ENCODE assay signal across 2 cellular contexts in the genomic region with DNA sequence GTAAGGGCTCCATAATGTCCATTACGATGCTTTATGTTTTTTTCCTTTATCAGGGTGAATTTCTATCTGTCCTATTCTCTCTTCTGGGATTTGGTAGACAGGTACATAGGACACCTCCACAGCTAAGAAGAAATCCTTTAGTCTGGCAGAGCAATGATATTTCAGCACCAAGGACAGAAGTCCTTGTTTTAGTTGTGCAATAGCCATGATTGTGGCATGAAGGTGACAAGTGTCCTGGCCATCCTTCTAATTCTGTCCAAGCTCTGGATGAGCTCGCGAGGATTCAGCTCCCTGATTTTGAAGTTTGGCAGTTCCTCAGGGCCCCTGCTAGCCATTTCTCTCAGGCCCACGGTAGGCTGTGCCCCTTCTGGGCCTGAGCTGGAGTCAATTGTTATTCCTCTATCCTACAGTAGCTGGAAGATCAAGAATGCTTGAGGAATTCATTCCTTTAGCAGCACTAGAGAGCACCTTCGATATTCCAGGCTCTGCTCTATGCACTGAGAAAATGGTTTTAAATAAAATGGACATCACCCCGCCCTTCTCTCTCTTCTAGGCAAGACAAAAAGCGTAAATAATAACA.
A peak's percentile ranks its signal among the peaks of the same experiment; 100 is the strongest.
TF ChIP-seq lines count a peak whose summit lies in the region.

No MANE protein-coding gene starts in this region.

TF ChIP-seq in HEK293, 187 proteins besides CTCF, POLR2A, EP300 and RAD21 (continued from another document):
- TF ChIP-seq HOXD13 (CRISPR knock-in tag; IDR thresholded peaks at IDR 0.05; ENCODE audit: borderline replicate concordance) (no peak), ZBTB11 (tag by site-specific recombination; conservative IDR thresholded peaks at IDR 0.05; ENCODE audit: low read depth) (no peak)
- TF ChIP-seq, protein P1, sequence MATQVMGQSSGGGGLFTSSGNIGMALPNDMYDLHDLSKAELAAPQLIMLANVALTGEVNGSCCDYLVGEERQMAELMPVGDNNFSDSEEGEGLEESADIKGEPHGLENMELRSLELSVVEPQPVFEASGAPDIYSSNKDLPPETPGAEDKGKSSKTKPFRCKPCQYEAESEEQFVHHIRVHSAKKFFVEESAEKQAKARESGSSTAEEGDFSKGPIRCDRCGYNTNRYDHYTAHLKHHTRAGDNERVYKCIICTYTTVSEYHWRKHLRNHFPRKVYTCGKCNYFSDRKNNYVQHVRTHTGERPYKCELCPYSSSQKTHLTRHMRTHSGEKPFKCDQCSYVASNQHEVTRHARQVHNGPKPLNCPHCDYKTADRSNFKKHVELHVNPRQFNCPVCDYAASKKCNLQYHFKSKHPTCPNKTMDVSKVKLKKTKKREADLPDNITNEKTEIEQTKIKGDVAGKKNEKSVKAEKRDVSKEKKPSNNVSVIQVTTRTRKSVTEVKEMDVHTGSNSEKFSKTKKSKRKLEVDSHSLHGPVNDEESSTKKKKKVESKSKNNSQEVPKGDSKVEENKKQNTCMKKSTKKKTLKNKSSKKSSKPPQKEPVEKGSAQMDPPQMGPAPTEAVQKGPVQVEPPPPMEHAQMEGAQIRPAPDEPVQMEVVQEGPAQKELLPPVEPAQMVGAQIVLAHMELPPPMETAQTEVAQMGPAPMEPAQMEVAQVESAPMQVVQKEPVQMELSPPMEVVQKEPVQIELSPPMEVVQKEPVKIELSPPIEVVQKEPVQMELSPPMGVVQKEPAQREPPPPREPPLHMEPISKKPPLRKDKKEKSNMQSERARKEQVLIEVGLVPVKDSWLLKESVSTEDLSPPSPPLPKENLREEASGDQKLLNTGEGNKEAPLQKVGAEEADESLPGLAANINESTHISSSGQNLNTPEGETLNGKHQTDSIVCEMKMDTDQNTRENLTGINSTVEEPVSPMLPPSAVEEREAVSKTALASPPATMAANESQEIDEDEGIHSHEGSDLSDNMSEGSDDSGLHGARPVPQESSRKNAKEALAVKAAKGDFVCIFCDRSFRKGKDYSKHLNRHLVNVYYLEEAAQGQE (tag by site-specific recombination; IDR thresholded peaks at IDR 0.05), result peak; percentile 92

TF ChIP-seq in GM12878, 131 proteins besides CTCF, POLR2A, EP300 and RAD21 (continued from another document):
- TF ChIP-seq, protein P2, sequence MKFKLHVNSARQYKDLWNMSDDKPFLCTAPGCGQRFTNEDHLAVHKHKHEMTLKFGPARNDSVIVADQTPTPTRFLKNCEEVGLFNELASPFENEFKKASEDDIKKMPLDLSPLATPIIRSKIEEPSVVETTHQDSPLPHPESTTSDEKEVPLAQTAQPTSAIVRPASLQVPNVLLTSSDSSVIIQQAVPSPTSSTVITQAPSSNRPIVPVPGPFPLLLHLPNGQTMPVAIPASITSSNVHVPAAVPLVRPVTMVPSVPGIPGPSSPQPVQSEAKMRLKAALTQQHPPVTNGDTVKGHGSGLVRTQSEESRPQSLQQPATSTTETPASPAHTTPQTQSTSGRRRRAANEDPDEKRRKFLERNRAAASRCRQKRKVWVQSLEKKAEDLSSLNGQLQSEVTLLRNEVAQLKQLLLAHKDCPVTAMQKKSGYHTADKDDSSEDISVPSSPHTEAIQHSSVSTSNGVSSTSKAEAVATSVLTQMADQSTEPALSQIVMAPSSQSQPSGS (IDR thresholded peaks at IDR 0.05; ENCODE audit: low read length), result no peak
- TF ChIP-seq, protein P1 (IDR thresholded peaks at IDR 0.05; ENCODE audit: low read depth, low read length), result peak; percentile 85
TF ChIP-seq in GM12878: peak in this region for 2.
